Comparison of ENCODE assay signal across 1 cellular context in genomic region chr9:92133949-92134604, GRCh38.
TF ChIP-seq lines count a peak whose summit lies in the region.

No MANE protein-coding gene starts in this region.

TF ChIP-seq in HepG2, 621 proteins besides CTCF, POLR2A, EP300 and RAD21 (continued from another document and continues in another):
- no peak for TF ChIP-seq AFF4 (CRISPR knock-in tag; IDR thresholded peaks at IDR 0.05)
- peak; percentile 37; the same call in 1 of the 2 replicates for TF ChIP-seq ZNF614 (CRISPR knock-in tag; IDR thresholded peaks at IDR 0.05; ENCODE audit: borderline replicate concordance)
- no peak for TF ChIP-seq YY1 (IDR thresholded peaks at IDR 0.05; ENCODE audit: insufficient read depth, insufficient replicate concordance, low read depth, low read length)
- no peak for TF ChIP-seq MTF1 (CRISPR knock-in tag; IDR thresholded peaks at IDR 0.05)
- TF ChIP-seq ZMYM4 (CRISPR knock-in tag; IDR thresholded peaks at IDR 0.05) = peak; percentile 46; the same call in 1 of the 2 replicates
- no peak for TF ChIP-seq ELF3 (CRISPR knock-in tag; IDR thresholded peaks at IDR 0.05)
- 0 out of 2 replicates have a peak, but pooled peaks have one; percentile 20 for TF ChIP-seq IRF2 (CRISPR knock-in tag; IDR thresholded peaks at IDR 0.05)
- TF ChIP-seq FOXP4 (CRISPR knock-in tag; IDR thresholded peaks at IDR 0.05) = no peak
- 0 out of 2 replicates have a peak, but pooled peaks have one; percentile 35 for TF ChIP-seq GATAD1 (CRISPR knock-in tag; IDR thresholded peaks at IDR 0.05)
- TF ChIP-seq SNAPC2 (CRISPR knock-in tag; IDR thresholded peaks at IDR 0.05) = no peak
- no peak for TF ChIP-seq MAFF (IDR thresholded peaks at IDR 0.05; ENCODE audit: low read depth, low read length)
- TF ChIP-seq MAF1 (CRISPR knock-in tag; IDR thresholded peaks at IDR 0.05; ENCODE audit: borderline replicate concordance) = no peak
- TF ChIP-seq NR2F6 (IDR thresholded peaks at IDR 0.05) = no peak
- TF ChIP-seq NR2F6 (CRISPR knock-in tag; IDR thresholded peaks at IDR 0.05) = peak; percentile 33; the same call in 1 of the 2 replicates
- TF ChIP-seq ZNF280B (CRISPR knock-in tag; IDR thresholded peaks at IDR 0.05; ENCODE audit: borderline replicate concordance) = no peak
- no peak for TF ChIP-seq CEBPB (IDR thresholded peaks at IDR 0.05; ENCODE audit: borderline replicate concordance, low read depth, low read length)
- no peak for TF ChIP-seq MXD3 (CRISPR knock-in tag; IDR thresholded peaks at IDR 0.05)
- no peak for TF ChIP-seq RFX5 (IDR thresholded peaks at IDR 0.05; ENCODE audit: low read depth, low read length)
- peak; percentile 59; the same call in 1 of the 2 replicates for TF ChIP-seq GATAD2A (CRISPR knock-in tag; IDR thresholded peaks at IDR 0.05)
- TF ChIP-seq XRCC5 (optimal IDR thresholded peaks at IDR 0.05; ENCODE audit: low read length) = peak; percentile 43
- TF ChIP-seq ZBTB10 (CRISPR knock-in tag; IDR thresholded peaks at IDR 0.05; ENCODE audit: borderline replicate concordance) = no peak
- TF ChIP-seq ZNF253 (CRISPR knock-in tag; IDR thresholded peaks at IDR 0.05; ENCODE audit: borderline replicate concordance) = no peak
- no peak for TF ChIP-seq NONO (IDR thresholded peaks at IDR 0.05)
- peak; percentile 38; the same call in 1 of the 2 replicates for TF ChIP-seq NONO (CRISPR knock-in tag; conservative IDR thresholded peaks at IDR 0.05)
- no peak for TF ChIP-seq ZSCAN12 (CRISPR knock-in tag; IDR thresholded peaks at IDR 0.05)
- no peak for TF ChIP-seq GRHL1 (CRISPR knock-in tag; conservative IDR thresholded peaks at IDR 0.05)
- no peak for TF ChIP-seq ZBTB49 (CRISPR knock-in tag; IDR thresholded peaks at IDR 0.05; ENCODE audit: borderline replicate concordance)
- peak; percentile 47; the same call in 1 of the 2 replicates for TF ChIP-seq HDAC2 (CRISPR knock-in tag; IDR thresholded peaks at IDR 0.05)
- no peak for TF ChIP-seq IKZF5 (CRISPR knock-in tag; IDR thresholded peaks at IDR 0.05)
- TF ChIP-seq MLX (CRISPR knock-in tag; IDR thresholded peaks at IDR 0.05) = 0 out of 2 replicates have a peak, but pooled peaks have one; percentile 15
- TF ChIP-seq MYC (CRISPR knock-in tag; IDR thresholded peaks at IDR 0.05; ENCODE audit: borderline replicate concordance) = peak; percentile 48; the same call in 1 of the 2 replicates
- 0 out of 4 replicates have a peak, but pooled peaks of 1 of the 2 experiments have one; percentile 32 for TF ChIP-seq KLF16 (CRISPR knock-in tag; IDR thresholded peaks at IDR 0.05)
- no peak for TF ChIP-seq PITX1 (CRISPR knock-in tag; IDR thresholded peaks at IDR 0.05)
- TF ChIP-seq GLI4 (CRISPR knock-in tag; IDR thresholded peaks at IDR 0.05; ENCODE audit: borderline replicate concordance) = no peak
- no peak for TF ChIP-seq ATF7 (IDR thresholded peaks at IDR 0.05)
- no peak for TF ChIP-seq ATF7 (CRISPR knock-in tag; IDR thresholded peaks at IDR 0.05)
- no peak for TF ChIP-seq STAT5B (CRISPR knock-in tag; IDR thresholded peaks at IDR 0.05)
- TF ChIP-seq MAZ (IDR thresholded peaks at IDR 0.05; ENCODE audit: borderline replicate concordance, low read depth, low read length) = no peak
- peak; percentile 74 for TF ChIP-seq MAZ (CRISPR knock-in tag; IDR thresholded peaks at IDR 0.05; ENCODE audit: low read depth)
- no peak for TF ChIP-seq IRF1 (CRISPR knock-in tag; IDR thresholded peaks at IDR 0.05; ENCODE audit: low read depth)
- 0 out of 2 replicates have a peak, but pooled peaks have one; percentile 49 for TF ChIP-seq GABPB1 (CRISPR knock-in tag; IDR thresholded peaks at IDR 0.05)
- TF ChIP-seq TFE3 (CRISPR knock-in tag; IDR thresholded peaks at IDR 0.05) = no peak
- TF ChIP-seq SMAD3 (CRISPR knock-in tag; IDR thresholded peaks at IDR 0.05) = no peak
- no peak for TF ChIP-seq HOXA7 (CRISPR knock-in tag; IDR thresholded peaks at IDR 0.05)
- TF ChIP-seq SMARCE1 (IDR thresholded peaks at IDR 0.05; ENCODE audit: borderline replicate concordance) = no peak
- TF ChIP-seq ELF4 (CRISPR knock-in tag; IDR thresholded peaks at IDR 0.05; ENCODE audit: borderline replicate concordance) = no peak
